In the genomic region with DNA sequence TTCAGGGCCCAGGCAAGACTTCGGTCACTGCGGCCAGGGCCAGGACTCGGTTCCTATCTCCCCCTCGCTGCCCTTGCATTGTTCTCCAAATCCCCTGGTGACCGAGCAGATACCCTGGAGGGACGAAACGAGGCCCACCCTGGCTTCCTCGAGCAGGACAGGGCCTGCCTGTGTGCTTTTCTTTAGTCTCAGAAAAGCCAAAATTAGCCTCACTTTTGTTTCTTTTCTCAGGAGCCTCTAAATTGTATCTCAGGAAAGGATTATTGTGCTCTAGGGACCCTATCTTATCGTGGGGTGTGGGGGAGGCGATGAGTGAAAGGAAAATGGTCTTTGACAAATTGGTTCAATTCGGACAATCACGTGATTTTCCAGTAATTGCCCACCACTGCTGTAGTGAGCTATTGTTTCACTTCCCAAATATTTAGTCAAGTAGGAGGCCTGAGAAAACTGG, we compare ENCODE assay signal across 14 cellular contexts.
A peak's percentile ranks its signal among the peaks of the same experiment; 100 is the strongest.
DNase-seq lines count a peak whose midpoint lies in the region; ATAC-seq and TF ChIP-seq lines count a peak whose summit lies in the region.
"Had no signal": no experiment of that assay in that cellular context is flagged by ENCODE, and none has a peak within 500 bp of the region (broad histone marks: within the 10 kb centered on the region; RNA-seq: fewer than 3 reads in every experiment).

No MANE protein-coding gene starts in this region.

- TF ChIP-seq EP300 in tibial nerve (IDR thresholded peaks at IDR 0.05): no peak

- H3K4me1 ChIP-seq in tibial nerve: peaks cover 0 to 33% (median 11%) of the 10 kb centered on the region in 4 donors
- H3K4me1 ChIP-seq in CD8-positive, alpha-beta T cell (ENCODE audit: insufficient read depth, low read length): no peaks in the 10 kb centered on the region

- CTCF ChIA-PET in CD8-positive, alpha-beta T cell (lab: Charles Lee): interaction anchor here (1.0 to 1.7 kb wide), 2 partner anchors 22 to 99 kb away, joined by 3 read pairs; no protein-coding TSS in a partner anchor

- WGBS in tibial nerve, 2 donors: 51 to 58% methylated on average over 12 of the region's 12 CpGs

- H3K27me3 Mint-ChIP-seq in chondrocyte (ENCODE audit: low read depth) (no peaks in the 10 kb centered on the region), mesothelial cell of epicardium (ENCODE audit: low read depth) (peaks cover 17% of the 10 kb centered on the region)
- H3K27me3 Mint-ChIP-seq in effector memory CD8-positive, alpha-beta T cell: peaks cover 26 to 70% of the 10 kb centered on the region in 2 donors
- peaks cover 26% of the 10 kb centered on the region for H3K27me3 Mint-ChIP-seq in CD8-positive, alpha-beta T cell (ENCODE audit: low read depth)

- H3K4me3 Mint-ChIP-seq in chondrocyte (ENCODE audit: unreplicated experiment) (no peak overlapping the region), mesothelial cell of epicardium (no peak overlapping the region)
- H3K4me3 Mint-ChIP-seq in effector memory CD8-positive, alpha-beta T cell: no peak overlapping the region
- H3K4me3 Mint-ChIP-seq in CD8-positive, alpha-beta T cell: no peak overlapping the region
- H3K4me3 Mint-ChIP-seq: activated naive CD4-positive, alpha-beta T cell treated with anti-CD3 and anti-CD28 coated beads, Interleukin-2, amount 50 U/mL, for 24 hours had no signal

- H3K36me3 Mint-ChIP-seq in chondrocyte (ENCODE audit: low read depth): no peaks in the 10 kb centered on the region
- H3K36me3 Mint-ChIP-seq in mesothelial cell of epicardium: no peaks in the 10 kb centered on the region
- H3K36me3 Mint-ChIP-seq in effector memory CD8-positive, alpha-beta T cell (ENCODE audit: insufficient read depth): no peaks in the 10 kb centered on the region
- H3K36me3 Mint-ChIP-seq in CD8-positive, alpha-beta T cell: no peaks in the 10 kb centered on the region
- H3K36me3 Mint-ChIP-seq: activated naive CD4-positive, alpha-beta T cell treated with anti-CD3 and anti-CD28 coated beads, Interleukin-2, amount 50 U/mL, for 24 hours had no signal

- DNase-seq in NOMO-1 treated with DMSO at 0.1 percent for 48 hours (lab: John Stamatoyannopoulos, UW; ENCODE audit: unreplicated experiment) (peak; percentile 42), NOMO-1 treated with dmso at 0.1 percent for 144 hours (lab: John Stamatoyannopoulos, UW; ENCODE audit: unreplicated experiment) (no peak), chondrocyte (ENCODE audit: low spot score) (no peak), mesothelial cell of epicardium (ENCODE audit: low spot score in 2 of 2, unreplicated experiment in 2 of 2) (no peak), tibial nerve (ENCODE audit: low spot score in 2 of 2) (no peak), germinal center (ENCODE audit: low spot score) (no peak)
- no peak for DNase-seq in effector memory CD8-positive, alpha-beta T cell
- no peak for DNase-seq in CD8-positive, alpha-beta T cell
- DNase-seq: KG1, NCI-H187 had no signal

- intact Hi-C loops in CD8-positive, alpha-beta T cell (cut with DNase I, micrococcal nuclease): no loop called here

- TF ChIP-seq CTCF in chondrocyte (IDR thresholded peaks at IDR 0.05) (no peak), mesothelial cell of epicardium (IDR thresholded peaks at IDR 0.05; ENCODE audit: unreplicated experiment) (no peak), tibial nerve (IDR thresholded peaks at IDR 0.05) (no peak)
- TF ChIP-seq CTCF in CD8-positive, alpha-beta T cell (IDR thresholded peaks at IDR 0.05): no peak

- H3K9me3 ChIP-seq in tibial nerve: no peaks in the 10 kb centered on the region
- H3K9me3 ChIP-seq in CD8-positive, alpha-beta T cell (ENCODE audit: low read length): no peaks in the 10 kb centered on the region
- H3K9me3 ChIP-seq: esophagus muscularis mucosa had no signal

- no peak for ATAC-seq in effector memory CD8-positive, alpha-beta T cell (replicated peaks)
- no peak for ATAC-seq in CD8-positive, alpha-beta T cell

- H3K9me3 Mint-ChIP-seq in chondrocyte (ENCODE audit: low read depth) (no peaks in the 10 kb centered on the region), mesothelial cell of epicardium (no peaks in the 10 kb centered on the region)
- no peaks in the 10 kb centered on the region for H3K9me3 Mint-ChIP-seq in effector memory CD8-positive, alpha-beta T cell
- no peaks in the 10 kb centered on the region for H3K9me3 Mint-ChIP-seq in CD8-positive, alpha-beta T cell
- H3K9me3 Mint-ChIP-seq: activated naive CD4-positive, alpha-beta T cell treated with anti-CD3 and anti-CD28 coated beads, Interleukin-2, amount 50 U/mL, for 24 hours had no signal

- H3K27me3 ChIP-seq in tibial nerve: no peaks in the 10 kb centered on the region
- peaks cover 4% of the 10 kb centered on the region for H3K27me3 ChIP-seq in CD8-positive, alpha-beta T cell (ENCODE audit: insufficient read depth, low read length)

- POLR2A ChIA-PET in CD8-positive, alpha-beta T cell (lab: Charles Lee): no interaction called here

- H3K4me1 Mint-ChIP-seq in chondrocyte (ENCODE audit: low read depth) (peaks cover 40% of the 10 kb centered on the region), mesothelial cell of epicardium (peaks cover 28% of the 10 kb centered on the region)
- peaks cover 0 to 5% of the 10 kb centered on the region in 2 donors for H3K4me1 Mint-ChIP-seq in effector memory CD8-positive, alpha-beta T cell (ENCODE audit: low read depth in 2 of 2)
- H3K4me1 Mint-ChIP-seq in CD8-positive, alpha-beta T cell (ENCODE audit: low read depth): no peaks in the 10 kb centered on the region

- H3K27ac ChIP-seq in tibial nerve: peak overlapping the region in 3 of 4 donors; percentile 43 to 79 (median 77)
- H3K27ac ChIP-seq in CD8-positive, alpha-beta T cell (ENCODE audit: low read depth, low read length): no peak overlapping the region
- H3K27ac ChIP-seq: 22Rv1, VCaP had no signal

- TF ChIP-seq POLR2A in tibial nerve (IDR thresholded peaks at IDR 0.05): no peak

- H3K4me3 ChIP-seq in tibial nerve: no peak overlapping the region
- no peak overlapping the region for H3K4me3 ChIP-seq in CD8-positive, alpha-beta T cell (ENCODE audit: low read depth, low read length)
- H3K4me3 ChIP-seq: esophagus muscularis mucosa had no signal

- peak overlapping the region; percentile 97 for H3K27ac Mint-ChIP-seq in chondrocyte (ENCODE audit: unreplicated experiment)
- H3K27ac Mint-ChIP-seq in mesothelial cell of epicardium: peak overlapping the region; percentile 78
- no peak overlapping the region for H3K27ac Mint-ChIP-seq in effector memory CD8-positive, alpha-beta T cell
- H3K27ac Mint-ChIP-seq in CD8-positive, alpha-beta T cell: no peak overlapping the region
- H3K27ac Mint-ChIP-seq: activated naive CD4-positive, alpha-beta T cell treated with anti-CD3 and anti-CD28 coated beads, Interleukin-2, amount 50 U/mL, for 24 hours had no signal

- no peaks in the 10 kb centered on the region for H3K36me3 ChIP-seq in tibial nerve
- no peaks in the 10 kb centered on the region for H3K36me3 ChIP-seq in CD8-positive, alpha-beta T cell (ENCODE audit: insufficient read depth, low read length)
- H3K36me3 ChIP-seq: esophagus muscularis mucosa had no signal

Comparison
In these comparisons a context has a peak if more than half of its experiments do, and no peak if none do; other contexts are left out.
1. H3K27ac Mint-ChIP-seq: peak in chondrocyte (single experiment) and mesothelial cell of epicardium (single experiment); none in effector memory CD8-positive, alpha-beta T cell (0 of 2) and CD8-positive, alpha-beta T cell (single experiment).